In genomic region chr6:70371454-70372105, GRCh38 we compare ENCODE assay signal across 7 cellular contexts. TPM values are rescaled to one million over a fixed set of nuclear protein-coding genes. Genes with fewer than 3 reads are reported as not detected.
A peak's percentile ranks its signal among the peaks of the same experiment; 100 is the strongest.
DNase-seq lines count a peak whose midpoint lies in the region; ATAC-seq and TF ChIP-seq lines count a peak whose summit lies in the region.

No MANE protein-coding gene starts in this region.

- no peaks in the 10 kb centered on the region for H3K9me3 Mint-ChIP-seq in activated CD4-positive, alpha-beta T cell treated with anti-CD3 and anti-CD28 coated beads, Interleukin-2, amount 10 ng/mL, durations not matched to agents 7 days and 5 days

- TF ChIP-seq CTCF in GM12872 (IDR thresholded peaks at IDR 0.05; ENCODE audit: insufficient read depth, low read depth, low read length) (peak; percentile 62; the same call in 2 of the 3 replicates), tibial artery (IDR thresholded peaks at IDR 0.05) (peak; percentile 51 to 57)

- no peaks in the 10 kb centered on the region for H3K27me3 ChIP-seq in tibial artery

- H3K27ac ChIP-seq in tibial artery, result no peak overlapping the region

- peaks cover 48% of the 10 kb centered on the region for H3K27me3 Mint-ChIP-seq in activated CD4-positive, alpha-beta T cell treated with anti-CD3 and anti-CD28 coated beads, Interleukin-2, amount 10 ng/mL, durations not matched to agents 7 days and 5 days

- H3K4me1 ChIP-seq in tibial artery, result no peaks in the 10 kb centered on the region

- peak; percentile 47 for ATAC-seq in HG03108 (IDR thresholded peaks at IDR 0.05; ENCODE audit: unreplicated experiment)

- POLR2A ChIA-PET in activated CD4-positive, alpha-beta T cell treated with anti-CD3 and anti-CD28 coated beads, Interleukin-2, amount 10 ng/mL, durations not matched to agents 7 days and 5 days (lab: Charles Lee), result no interaction called here

- no peaks in the 10 kb centered on the region for H3K4me1 Mint-ChIP-seq in activated CD4-positive, alpha-beta T cell treated with anti-CD3 and anti-CD28 coated beads, Interleukin-2, amount 10 ng/mL, durations not matched to agents 7 days and 5 days

- intact Hi-C loops in tibial artery (cut with DNase I; ENCODE audit: low total_unique reads), result no loop called here

- no peaks in the 10 kb centered on the region for H3K36me3 Mint-ChIP-seq in activated CD4-positive, alpha-beta T cell treated with anti-CD3 and anti-CD28 coated beads, Interleukin-2, amount 10 ng/mL, durations not matched to agents 7 days and 5 days (ENCODE audit: low read depth)

- no peaks in the 10 kb centered on the region for H3K36me3 ChIP-seq in tibial artery

- no peak overlapping the region for H3K27ac Mint-ChIP-seq in activated CD4-positive, alpha-beta T cell treated with anti-CD3 and anti-CD28 coated beads, Interleukin-2, amount 10 ng/mL, durations not matched to agents 7 days and 5 days

- H3K9me3 ChIP-seq in tibial artery, result no peaks in the 10 kb centered on the region

- CTCF ChIA-PET in activated CD4-positive, alpha-beta T cell treated with anti-CD3 and anti-CD28 coated beads, Interleukin-2, amount 10 ng/mL, durations not matched to agents 7 days and 5 days (lab: Charles Lee), result interaction anchor here (0.7 to 2.0 kb wide), 2 partner anchors 41 to 150 kb away, joined by 3 to 5 read pairs; partner anchors contain the start of gene FAM135A

- no peak overlapping the region for H3K4me3 ChIP-seq in tibial artery

- no peak overlapping the region for H3K4me3 Mint-ChIP-seq in activated CD4-positive, alpha-beta T cell treated with anti-CD3 and anti-CD28 coated beads, Interleukin-2, amount 10 ng/mL, durations not matched to agents 7 days and 5 days

- DNase-seq in NCI-H226 (peak; percentile 24), amniotic epithelial cell (ENCODE audit: low read depth) (peak; percentile 76), iPS-NIHi7 (ENCODE audit: extremely low spot score) (peak; percentile 18), tibial artery (no peak)
- DNase-seq in activated CD4-positive, alpha-beta T cell treated with anti-CD3 and anti-CD28 coated beads, Interleukin-2, amount 10 ng/mL, durations not matched to agents 7 days and 5 days, result no peak

RNA-seq across cellular contexts. Expression of gene FAM135A, which starts 41.7 kb away (rescaled TPM):
- 1 to 10 TPM; 5.4 to 6.7 TPM for total RNA-seq in activated CD4-positive, alpha-beta T cell treated with anti-CD3 and anti-CD28 coated beads, Interleukin-2, amount 10 ng/mL, durations not matched to agents 7 days and 5 days

Comparison
In these comparisons a context has a peak if more than half of its experiments do, and no peak if none do; other contexts are left out.
1. DNase-seq: peak in NCI-H226 (single experiment), amniotic epithelial cell (single experiment) and iPS-NIHi7 (single experiment); none in tibial artery (0 of 2) and activated CD4-positive, alpha-beta T cell treated with anti-CD3 and anti-CD28 coated beads, Interleukin-2, amount 10 ng/mL, durations not matched to agents 7 days and 5 days (single experiment).